Comparison of ENCODE assay signal across 9 cellular contexts in the genomic region with DNA sequence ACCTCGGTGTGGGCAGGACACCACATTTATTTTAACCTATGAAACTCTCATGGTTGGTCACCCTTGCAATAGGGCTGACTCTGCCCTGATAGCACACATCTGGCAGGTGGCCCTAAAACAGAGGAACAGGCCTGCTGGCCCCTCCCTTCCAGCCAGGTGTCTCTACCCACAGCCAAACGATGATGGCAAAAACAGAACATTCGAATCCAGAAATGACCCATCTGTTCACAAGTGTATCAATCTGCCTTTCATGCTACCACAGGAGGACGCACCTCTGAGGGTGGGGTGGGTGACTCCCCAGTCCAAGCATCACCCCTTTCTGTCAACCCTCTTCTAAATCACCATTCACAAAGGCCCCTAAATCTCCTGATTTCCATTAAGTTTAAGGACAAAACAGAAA.
A peak's percentile ranks its signal among the peaks of the same experiment; 100 is the strongest.
DNase-seq lines count a peak whose midpoint lies in the region; ATAC-seq, FAIRE-seq and TF ChIP-seq lines count a peak whose summit lies in the region.
"Had no signal": no experiment of that assay in that cellular context is flagged by ENCODE, and none has a peak within 500 bp of the region (broad histone marks: within the 10 kb centered on the region; RNA-seq: fewer than 3 reads in every experiment).

No MANE protein-coding gene starts in this region.

- no peak for TF ChIP-seq CTCF in HFFc6 (IDR thresholded peaks at IDR 0.05)

- peaks cover 99% of the 10 kb centered on the region for H3K4me1 Mint-ChIP-seq in HFFc6 (ENCODE audit: low read depth)

- intact Hi-C loops in head of caudate nucleus (cut with DNase I) = no loop called here

- H3K27me3 Mint-ChIP-seq in HFFc6 (ENCODE audit: insufficient read depth) = peaks cover 4% of the 10 kb centered on the region; the same call in 1 of the 2 replicates

- peak; percentile 11 to 28 for ATAC-seq in activated CD4-positive, CD25-positive, alpha-beta regulatory T cell treated with anti-CD3 and anti-CD28 coated beads, Interleukin-2, amount 50 U/mL, for 24 hours
- ATAC-seq: A549 had no signal

- H3K9me3 Mint-ChIP-seq in HFFc6 = no peaks in the 10 kb centered on the region

- H3K27ac ChIP-seq in skin epidermis = peak overlapping the region in 11 of 21 experiments; percentile 17 to 89 (median 69)
- H3K27ac ChIP-seq: A549 had no signal

- FAIRE-seq in urothelium cell line (lab: Jason Lieb, UNC) = no peak
- FAIRE-seq: A549 had no signal

- H3K27ac Mint-ChIP-seq in HFFc6 = peak overlapping the region; percentile 98

- no peak for DNase-seq in activated CD4-positive, CD25-positive, alpha-beta regulatory T cell (lab: John Stamatoyannopoulos, UW)
- DNase-seq in HFFc6 (no peak), head of caudate nucleus (no peak), NCI-H1092 treated with DMSO at 0.1 percent for 48 hours (lab: John Stamatoyannopoulos, UW) (no peak), urothelium cell line (ENCODE audit: low spot score) (no peak)

- no peak overlapping the region for H3K4me3 ChIP-seq in skin epidermis
- H3K4me3 ChIP-seq: A549 had no signal

- peak overlapping the region; percentile 19; the same call in 1 of the 2 replicates for H3K4me3 Mint-ChIP-seq in HFFc6

- H3K36me3 Mint-ChIP-seq in HFFc6 (ENCODE audit: low read depth) = peaks cover 59% of the 10 kb centered on the region

TF ChIP-seq in PFSK-1, 5 proteins besides CTCF, POLR2A, EP300 and RAD21:
- no peak for TF ChIP-seq SIN3A (IDR thresholded peaks at IDR 0.05; ENCODE audit: borderline replicate concordance, insufficient read depth, low read length)
- TF ChIP-seq, protein P1, sequence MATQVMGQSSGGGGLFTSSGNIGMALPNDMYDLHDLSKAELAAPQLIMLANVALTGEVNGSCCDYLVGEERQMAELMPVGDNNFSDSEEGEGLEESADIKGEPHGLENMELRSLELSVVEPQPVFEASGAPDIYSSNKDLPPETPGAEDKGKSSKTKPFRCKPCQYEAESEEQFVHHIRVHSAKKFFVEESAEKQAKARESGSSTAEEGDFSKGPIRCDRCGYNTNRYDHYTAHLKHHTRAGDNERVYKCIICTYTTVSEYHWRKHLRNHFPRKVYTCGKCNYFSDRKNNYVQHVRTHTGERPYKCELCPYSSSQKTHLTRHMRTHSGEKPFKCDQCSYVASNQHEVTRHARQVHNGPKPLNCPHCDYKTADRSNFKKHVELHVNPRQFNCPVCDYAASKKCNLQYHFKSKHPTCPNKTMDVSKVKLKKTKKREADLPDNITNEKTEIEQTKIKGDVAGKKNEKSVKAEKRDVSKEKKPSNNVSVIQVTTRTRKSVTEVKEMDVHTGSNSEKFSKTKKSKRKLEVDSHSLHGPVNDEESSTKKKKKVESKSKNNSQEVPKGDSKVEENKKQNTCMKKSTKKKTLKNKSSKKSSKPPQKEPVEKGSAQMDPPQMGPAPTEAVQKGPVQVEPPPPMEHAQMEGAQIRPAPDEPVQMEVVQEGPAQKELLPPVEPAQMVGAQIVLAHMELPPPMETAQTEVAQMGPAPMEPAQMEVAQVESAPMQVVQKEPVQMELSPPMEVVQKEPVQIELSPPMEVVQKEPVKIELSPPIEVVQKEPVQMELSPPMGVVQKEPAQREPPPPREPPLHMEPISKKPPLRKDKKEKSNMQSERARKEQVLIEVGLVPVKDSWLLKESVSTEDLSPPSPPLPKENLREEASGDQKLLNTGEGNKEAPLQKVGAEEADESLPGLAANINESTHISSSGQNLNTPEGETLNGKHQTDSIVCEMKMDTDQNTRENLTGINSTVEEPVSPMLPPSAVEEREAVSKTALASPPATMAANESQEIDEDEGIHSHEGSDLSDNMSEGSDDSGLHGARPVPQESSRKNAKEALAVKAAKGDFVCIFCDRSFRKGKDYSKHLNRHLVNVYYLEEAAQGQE (IDR thresholded peaks at IDR 0.05; ENCODE audit: insufficient read depth in 1 of 2, low read depth in 2 of 2, low read length in 2 of 2) = no peak
- no peak for TF ChIP-seq FOXP2 (optimal IDR thresholded peaks at IDR 0.05; ENCODE audit: borderline replicate concordance, extremely low read depth, extremely low read length, insufficient read depth)
- no peak for TF ChIP-seq TAF1 (IDR thresholded peaks at IDR 0.05; ENCODE audit: borderline replicate concordance, insufficient read depth, low read length)
- peak; percentile 10; the same call in 1 of the 2 replicates for TF ChIP-seq POLR2AphosphoS5 (IDR thresholded peaks at IDR 0.05; ENCODE audit: low read depth, low read length)
TF ChIP-seq in PFSK-1: peak in this region for 1.
